12 cellular contexts compared by ENCODE assay signal in genomic region chr11:99937330-99937729, GRCh38.
"Had no signal": no experiment of that assay in that cellular context is flagged by ENCODE, and none has a peak within 500 bp of the region (broad histone marks: within the 10 kb centered on the region; RNA-seq: fewer than 3 reads in every experiment).

No MANE protein-coding gene starts in this region.

- H3K4me3 ChIP-seq: gastroesophageal sphincter, tibial artery had no signal

- ATAC-seq: activated CD8-positive, alpha-beta T cell treated with anti-CD3 and anti-CD28 coated beads, Interleukin-2, amount 10 ng/mL, durations not matched to agents 7 days and 5 days; effector memory CD8-positive, alpha-beta T cell; gastroesophageal sphincter; stimulated activated memory B cell treated with anti-CD40 and anti-IgM and Interleukin-4, amounts not matched to agents 10 μg/mL and 1 μg/mL and 100 μg/mL, for 72 hours had no signal

- H3K27ac ChIP-seq: epithelial cell of prostate, gastroesophageal sphincter, neutrophil, tibial artery, VCaP had no signal

- H3K27ac Mint-ChIP-seq: activated CD8-positive, alpha-beta T cell treated with anti-CD3 and anti-CD28 coated beads, Interleukin-2, amount 10 ng/mL, durations not matched to agents 7 days and 5 days; activated naive CD4-positive, alpha-beta T cell treated with anti-CD3 and anti-CD28 coated beads, Interleukin-2, amount 10 ng/mL, durations not matched to agents 7 days and 5 days; effector memory CD8-positive, alpha-beta T cell; stimulated activated memory B cell treated with anti-CD40 and anti-IgM and Interleukin-4, amounts not matched to agents 10 μg/mL and 1 μg/mL and 100 μg/mL, for 72 hours had no signal

- H3K9me3 ChIP-seq: gastroesophageal sphincter, neutrophil, tibial artery had no signal

- H3K27me3 ChIP-seq: gastroesophageal sphincter, neutrophil, tibial artery had no signal

- H3K4me3 Mint-ChIP-seq: activated CD8-positive, alpha-beta T cell treated with anti-CD3 and anti-CD28 coated beads, Interleukin-2, amount 10 ng/mL, durations not matched to agents 7 days and 5 days; activated naive CD4-positive, alpha-beta T cell treated with anti-CD3 and anti-CD28 coated beads, Interleukin-2, amount 10 ng/mL, durations not matched to agents 7 days and 5 days; effector memory CD8-positive, alpha-beta T cell; stimulated activated memory B cell treated with anti-CD40 and anti-IgM and Interleukin-4, amounts not matched to agents 10 μg/mL and 1 μg/mL and 100 μg/mL, for 72 hours had no signal

- H3K27me3 Mint-ChIP-seq: activated naive CD4-positive, alpha-beta T cell treated with anti-CD3 and anti-CD28 coated beads, Interleukin-2, amount 10 ng/mL, durations not matched to agents 7 days and 5 days; effector memory CD8-positive, alpha-beta T cell; stimulated activated memory B cell treated with anti-CD40 and anti-IgM and Interleukin-4, amounts not matched to agents 10 μg/mL and 1 μg/mL and 100 μg/mL, for 72 hours had no signal

- H3K36me3 ChIP-seq: gastroesophageal sphincter, neutrophil, tibial artery had no signal

- H3K4me1 ChIP-seq: gastroesophageal sphincter, tibial artery had no signal

- H3K4me1 Mint-ChIP-seq: activated naive CD4-positive, alpha-beta T cell treated with anti-CD3 and anti-CD28 coated beads, Interleukin-2, amount 10 ng/mL, durations not matched to agents 7 days and 5 days; stimulated activated memory B cell treated with anti-CD40 and anti-IgM and Interleukin-4, amounts not matched to agents 10 μg/mL and 1 μg/mL and 100 μg/mL, for 72 hours had no signal

- DNase-seq: activated CD4-positive, alpha-beta T cell treated with anti-CD3 and anti-CD28 coated beads for 4 hours; activated CD8-positive, alpha-beta T cell treated with anti-CD3 and anti-CD28 coated beads, Interleukin-2, amount 10 ng/mL, durations not matched to agents 7 days and 5 days; activated naive CD4-positive, alpha-beta T cell treated with anti-CD3 and anti-CD28 coated beads, Interleukin-2, amount 10 ng/mL, durations not matched to agents 7 days and 5 days; caudate nucleus; effector memory CD8-positive, alpha-beta T cell; stimulated activated CD4-positive, alpha-beta T cell treated with anti-CD3 and anti-CD28 coated beads, Interleukin-1b, Interleukin-23, amount 100 ng/mL, for 48 hours; tibial artery had no signal

- H3K36me3 Mint-ChIP-seq: activated naive CD4-positive, alpha-beta T cell treated with anti-CD3 and anti-CD28 coated beads, Interleukin-2, amount 10 ng/mL, durations not matched to agents 7 days and 5 days; stimulated activated memory B cell treated with anti-CD40 and anti-IgM and Interleukin-4, amounts not matched to agents 10 μg/mL and 1 μg/mL and 100 μg/mL, for 72 hours had no signal
